ENCODE assay signal across 23 cellular contexts in the genomic region with DNA sequence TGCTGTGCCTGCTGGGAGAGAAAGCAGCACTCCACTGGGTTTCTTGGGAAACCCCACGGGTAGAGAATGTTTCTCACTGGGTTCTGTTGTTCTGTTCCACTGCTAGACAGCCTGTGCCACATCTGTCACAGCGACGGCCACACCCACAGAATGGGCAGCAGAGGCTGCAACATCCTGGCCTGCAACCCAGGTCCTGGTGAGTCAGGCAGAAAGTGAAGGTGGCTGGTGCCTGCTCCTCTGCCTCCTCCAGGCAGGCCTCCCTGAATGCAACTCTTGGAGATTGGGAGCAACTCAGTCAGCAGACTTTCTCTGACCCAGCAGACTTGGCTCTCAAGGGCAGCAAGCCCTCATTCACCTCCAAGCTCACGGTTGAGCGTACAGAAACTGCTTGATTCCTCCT. TPM values are rescaled to one million over a fixed set of nuclear protein-coding genes. Genes with fewer than 3 reads are reported as not detected.
DNase-seq lines count a peak whose midpoint lies in the region; FAIRE-seq and TF ChIP-seq lines count a peak whose summit lies in the region.
"Had no signal": no experiment of that assay in that cellular context is flagged by ENCODE, and none has a peak within 500 bp of the region (broad histone marks: within the 10 kb centered on the region; RNA-seq: fewer than 3 reads in every experiment).

No MANE protein-coding gene starts in this region.

- CTCF ChIA-PET in HEK293 (lab: Yijun Ruan, JAX), result interaction anchor here (1.1 to 4.2 kb wide), 2 partner anchors 11 to 207 kb away, joined by 3 to 15 read pairs; no protein-coding TSS in a partner anchor
- CTCF ChIA-PET in H1 (lab: Charles Lee; ENCODE audit: partially characterized antibody), result interaction anchor here (0.9 to 46.5 kb wide), 12 partner anchors 15 to 835 kb away, joined by 3 to 863 read pairs (median 4); partner anchors contain the start of genes CISH, MAPKAPK3, NPRL2 and RASSF1

- H3K9me3 ChIP-seq in HEK293 (ENCODE audit: control insufficient read depth, insufficient read depth, low read depth, low read length), result no peaks in the 10 kb centered on the region
- H3K9me3 ChIP-seq in H1 (ENCODE audit: insufficient read depth in 2 of 2, low read depth in 1 of 2, low read length in 1 of 2), result no peaks in the 10 kb centered on the region
- H3K9me3 ChIP-seq in H9 (ENCODE audit: control insufficient read depth, low read depth, low read length), result no peaks in the 10 kb centered on the region
- H3K9me3 ChIP-seq: heart left ventricle, psoas muscle, uterus had no signal

- H2BK15ac ChIP-seq in H1 (ENCODE audit: low read length) (peak overlapping the region; percentile 31; the same call in 1 of the 2 replicates), H9 (ENCODE audit: low read depth, low read length) (no peak overlapping the region)

- no peak overlapping the region for H3T11ph ChIP-seq in H9 (ENCODE audit: low read length)

- H3K27ac ChIP-seq in HEK293 (ENCODE audit: extremely low read depth, low read depth, low read length) (no peak overlapping the region), H1 (ENCODE audit: low read depth, low read length) (no peak overlapping the region), H9 (ENCODE audit: insufficient read length, low read depth, low read length) (no peak overlapping the region)
- H3K27ac ChIP-seq: heart left ventricle, psoas muscle, SK-N-MC, skin epidermis, uterus had no signal

- H3K27ac Mint-ChIP-seq in H9, result no peak overlapping the region; a peak in 1 of 7 replicates
- H3K27ac Mint-ChIP-seq: T-helper 2 cell treated with Interferon-gamma antibody and Interleukin-4, amounts not matched to agents 5 μg/mL and 100 μg/mL, for 36 hours had no signal

- H3K4me3 Mint-ChIP-seq in H9, result no peak overlapping the region
- H3K4me3 Mint-ChIP-seq: brain; T-helper 2 cell treated with Interferon-gamma antibody and Interleukin-4, amounts not matched to agents 5 μg/mL and 100 μg/mL, for 36 hours had no signal

- no peak overlapping the region for H2AK5ac ChIP-seq in H1 (ENCODE audit: low read depth, low read length)
- H2AK5ac ChIP-seq in H9 (ENCODE audit: insufficient read length, low read length), result no peak overlapping the region

- H3K23ac ChIP-seq in H1 (ENCODE audit: insufficient read length), result no peak overlapping the region
- H3K23ac ChIP-seq in H9 (ENCODE audit: insufficient read length, low read depth, low read length), result no peak overlapping the region

- H3K79me1 ChIP-seq in H1 (ENCODE audit: low read depth, low read length) (no peaks in the 10 kb centered on the region), H9 (ENCODE audit: insufficient read depth, low read depth, low read length, poor library complexity, severe bottlenecking) (no peaks in the 10 kb centered on the region)

- no peak overlapping the region for H4K91ac ChIP-seq in H1 (replicated peaks; ENCODE audit: insufficient read length, low read length)
- no peak overlapping the region for H4K91ac ChIP-seq in H9 (ENCODE audit: insufficient read length, low read depth, low read length)

- H3K79me2 ChIP-seq in H1 (ENCODE audit: control insufficient read depth in 1 of 2, insufficient read depth in 2 of 2, low read length in 2 of 2) (no peaks in the 10 kb centered on the region), H9 (ENCODE audit: insufficient read depth, low read length) (no peaks in the 10 kb centered on the region)

- H3K4me1 ChIP-seq in HEK293 (ENCODE audit: control insufficient read depth, insufficient read depth, low read length), result no peaks in the 10 kb centered on the region
- H3K4me1 ChIP-seq in H1 (replicated peaks in 1 of 4; ENCODE audit: control insufficient read depth in 3 of 4, insufficient read depth in 4 of 4, low read length in 3 of 4), result peaks cover 0 to 3% (median 2%) of the 10 kb centered on the region in 4 experiments; a peak in 4 of 7 replicates
- no peaks in the 10 kb centered on the region for H3K4me1 ChIP-seq in H9 (ENCODE audit: insufficient read depth, low read length)
- H3K4me1 ChIP-seq: uterus had no signal

- H2BK5ac ChIP-seq in H1 (ENCODE audit: low read depth, low read length), result no peak overlapping the region
- no peak overlapping the region for H2BK5ac ChIP-seq in H9 (ENCODE audit: insufficient read length, low read length)

- H4K5ac ChIP-seq in H1 (ENCODE audit: insufficient read length, low read depth, low read length) (no peak overlapping the region), H9 (ENCODE audit: insufficient read length, low read depth, low read length) (no peak overlapping the region)

- TF ChIP-seq RAD21 in H1 (IDR thresholded peaks at IDR 0.05 in 1 of 2, conservative IDR thresholded peaks at IDR 0.05 in 1 of 2; ENCODE audit: low read depth in 2 of 2, low read length in 2 of 2), result no peak

- H4K20me1 ChIP-seq in H1 (replicated peaks in 1 of 2; ENCODE audit: control insufficient read depth in 1 of 2, insufficient read depth in 2 of 2, low read length in 2 of 2) (no peaks in the 10 kb centered on the region), H9 (ENCODE audit: control insufficient read depth, insufficient read depth, insufficient read length) (no peaks in the 10 kb centered on the region)

- peaks cover 0 to 3% (median 0%) of the 10 kb centered on the region in 4 experiments; a peak in 3 of 7 replicates for H3K27me3 ChIP-seq in H1 (replicated peaks in 1 of 4; ENCODE audit: control insufficient read depth in 3 of 4, extremely low read depth in 1 of 4, insufficient read depth in 3 of 4, low read length in 3 of 4)
- H3K27me3 ChIP-seq in H9 (ENCODE audit: insufficient read depth, low read length), result no peaks in the 10 kb centered on the region
- H3K27me3 ChIP-seq: heart left ventricle, uterus had no signal

- WGBS in H1 (ENCODE audit: extremely low coverage in 1 of 2, insufficient coverage in 1 of 2, insufficient read length in 1 of 2, insufficient replicate concordance in 2 of 2, low coverage in 1 of 2, low lambda C conversion rate in 2 of 2, missing lambda C conversion rate in 1 of 2), 2 experiments, result 79% methylated on average over 5 of the region's 5 CpGs; no CpG with 5 or more reads in 1 of the 2 experiments
- WGBS in H9 (ENCODE audit: extremely low coverage, insufficient read length, low lambda C conversion rate), result no CpG with 5 or more reads among the region's 5 CpGs

- H3K14ac ChIP-seq in H1 (ENCODE audit: insufficient read length) (no peak overlapping the region), H9 (ENCODE audit: insufficient read depth, low read length) (no peak overlapping the region)

- H3K56ac ChIP-seq in H1 (replicated peaks; ENCODE audit: insufficient read length, low read depth, low read length) (no peak overlapping the region), H9 (ENCODE audit: insufficient read length, low read depth, low read length) (no peak overlapping the region)

- H2BK120ac ChIP-seq in H1 (replicated peaks; ENCODE audit: low read depth, low read length) (no peak overlapping the region), H9 (ENCODE audit: low read depth, low read length, poor library complexity, severe bottlenecking) (no peak overlapping the region)

- DNase-seq in NK-92 treated with Interleukin-12 subunit alpha and Interleukin-12 subunit beta, amount 100 ng/mL, for 24 hours (lab: John Stamatoyannopoulos, UW), result peak; percentile 15
- no peak for DNase-seq in NK-92 (lab: John Stamatoyannopoulos, UW; ENCODE audit: unreplicated experiment)
- no peak for DNase-seq in H1 (ENCODE audit: low read depth in 1 of 2, low spot score in 2 of 2)
- no peak for DNase-seq in H9
- no peak for DNase-seq in DMS79 (lab: John Stamatoyannopoulos, UW)
- DNase-seq: 8988T; activated CD4-positive, CD25-positive, alpha-beta regulatory T cell; activated T-cell treated with anti-CD3 and anti-CD28 coated beads for 4 hours; EL; heart left ventricle; KG1; left ventricle myocardium superior; NCI-H1930; NCI-H446; psoas muscle; stimulated activated CD4-positive, alpha-beta T cell treated with anti-CD3 and anti-CD28 coated beads, Interleukin-4, amount 100 ng/mL, for 4 hours; substantia nigra; uterus had no signal

- H3K27me3 Mint-ChIP-seq in H9 (ENCODE audit: low read depth), result peaks cover 19% of the 10 kb centered on the region

- H3K4me2 ChIP-seq in H1 (ENCODE audit: insufficient read depth in 1 of 2, low read depth in 2 of 2, low read length in 2 of 2), result no peak overlapping the region
- H3K4me2 ChIP-seq in H9 (ENCODE audit: insufficient read depth, insufficient read length, low read length), result no peak overlapping the region

- H3K9ac ChIP-seq in H1 (replicated peaks in 1 of 4; ENCODE audit: extremely low read depth in 1 of 4, low read depth in 3 of 4, low read length in 3 of 4) (no peak overlapping the region), H9 (ENCODE audit: extremely low read depth, insufficient read length, low read length) (no peak overlapping the region)

- H3K18ac ChIP-seq in H1 (ENCODE audit: extremely low read depth, low read length) (no peak overlapping the region), H9 (ENCODE audit: insufficient read length, low read depth, low read length) (no peak overlapping the region)

- H3K36me3 ChIP-seq in HEK293 (ENCODE audit: control insufficient read depth in 2 of 2, insufficient read depth in 1 of 2, low read length in 2 of 2) (no peaks in the 10 kb centered on the region), H1 (ENCODE audit: control insufficient read depth in 2 of 4, insufficient read depth in 4 of 4, low read length in 3 of 4) (no peaks in the 10 kb centered on the region)
- H3K36me3 ChIP-seq: heart left ventricle, uterus had no signal

- H3K4me3 ChIP-seq in HEK293 (ENCODE audit: low read depth, low read length) (no peak overlapping the region), H1 (ENCODE audit: extremely low read depth in 1 of 4, insufficient read depth in 2 of 4, low read depth in 3 of 4, low read length in 4 of 4) (no peak overlapping the region)
- H3K4me3 ChIP-seq: heart left ventricle, psoas muscle, SK-N-MC, skin epidermis, uterus had no signal

- H3K23me2 ChIP-seq in H1 (ENCODE audit: low read depth, low read length) (no peaks in the 10 kb centered on the region), H9 (ENCODE audit: insufficient read length, low read depth, low read length, poor library complexity, severe bottlenecking) (no peaks in the 10 kb centered on the region)

- H3K9me3 Mint-ChIP-seq in H9, result no peaks in the 10 kb centered on the region
- H3K9me3 Mint-ChIP-seq: T-helper 2 cell treated with Interferon-gamma antibody and Interleukin-4, amounts not matched to agents 5 μg/mL and 100 μg/mL, for 36 hours had no signal

- H3K4ac ChIP-seq in H1 (replicated peaks; ENCODE audit: insufficient read length, low read depth, low read length), result no peak overlapping the region
- no peak overlapping the region for H3K4ac ChIP-seq in H9 (ENCODE audit: low read depth, low read length)

- FAIRE-seq in H1 (lab: Jason Lieb, UNC), result no peak

- TF ChIP-seq EP300 in H1 (IDR thresholded peaks at IDR 0.05; ENCODE audit: borderline replicate concordance in 1 of 2, low read depth in 2 of 2, low read length in 2 of 2), result no peak

- no peak overlapping the region for H2BK12ac ChIP-seq in H1 (ENCODE audit: low read depth, low read length)
- H2BK12ac ChIP-seq in H9 (ENCODE audit: insufficient read length, low read depth, low read length), result no peak overlapping the region

- POLR2A ChIA-PET in HEK293 (lab: Yijun Ruan, JAX), result no interaction called here
- POLR2A ChIA-PET in H1 (lab: Charles Lee; ENCODE audit: partially characterized antibody), result no interaction called here

- peaks cover 18 to 25% of the 10 kb centered on the region in 2 experiments for H3K4me1 Mint-ChIP-seq in H9

- TF ChIP-seq CTCF in HEK293 (tag by site-specific recombination; IDR thresholded peaks at IDR 0.05), result no peak
- no peak for TF ChIP-seq CTCF in H1 (IDR thresholded peaks at IDR 0.05; ENCODE audit: control extremely low read depth in 1 of 3, insufficient read depth in 1 of 3, low read depth in 1 of 3, low read length in 3 of 3)
- TF ChIP-seq CTCF in H9 (conservative IDR thresholded peaks at IDR 0.05), result no peak

- no peaks in the 10 kb centered on the region for H3K36me3 Mint-ChIP-seq in H9 (ENCODE audit: insufficient read depth in 1 of 3, low read depth in 3 of 3)
- H3K36me3 Mint-ChIP-seq: brain had no signal

- no peak overlapping the region for H4K8ac ChIP-seq in H1 (ENCODE audit: extremely low read depth, insufficient read depth, low read length)
- H4K8ac ChIP-seq in H9 (replicated peaks; ENCODE audit: insufficient read length, low read depth, low read length), result no peak overlapping the region

- no peak for TF ChIP-seq POLR2A in H1 (IDR thresholded peaks at IDR 0.05; ENCODE audit: control extremely low read depth in 1 of 2, low read depth in 2 of 2, low read length in 2 of 2)

- no peak overlapping the region for H2BK20ac ChIP-seq in H1 (ENCODE audit: low read length)
- H2BK20ac ChIP-seq in H9 (ENCODE audit: low read depth, low read length, poor library complexity, severe bottlenecking), result no peak overlapping the region

- H2AFZ ChIP-seq in H1 (ENCODE audit: low read length), result no peak overlapping the region
- H2AFZ ChIP-seq in H9 (ENCODE audit: low read length), result no peak overlapping the region

RNA-seq across cellular contexts. Expression of gene C3orf18, which starts 13.0 kb away (rescaled TPM):
- 7.5 and 8.2 TPM in 2 replicates for total RNA-seq in H1 (2021; fragmentation: NEBNext Ultra II Directional; extraction: Animal tissue kit (Norgen Biotek cat#: 25700))
- 15.0 and 21.9 TPM in 2 replicates for polyA plus RNA-seq in H1 (2011; rRNA removed)
- 15.7 TPM for polyA plus RNA-seq in H1 (2011; cell fraction: cytosol; rRNA removed)
- 25.8 TPM for polyA plus RNA-seq in H1 (2011; cell fraction: nucleus; rRNA removed)
- polyA plus RNA-seq in H1 (2012, experiment 1 of 2), result 7.4 to 15.9 TPM (median 11.4 TPM) in 4 replicates
- 6.3 TPM for polyA plus RNA-seq in H1 (2012, experiment 2 of 2)
- 4.8 TPM for polyA plus RNA-seq in H1 (2013, experiment 1 of 2)
- 3.9 TPM for polyA plus RNA-seq in H1 (2013, experiment 2 of 2)
- polyA minus RNA-seq in H1 (2011; rRNA and poly(A)+ RNA removed), result 12.0 and 13.5 TPM in 2 replicates
- polyA minus RNA-seq in H1 (2011; cell fraction: cytosol; rRNA and poly(A)+ RNA removed), result 5.3 TPM
- polyA minus RNA-seq in H1 (2011; cell fraction: nucleus; rRNA and poly(A)+ RNA removed), result 5.2 TPM
- total RNA-seq in H9 (2021), result 5.5 and 7.1 TPM in 2 replicates

RNA-seq across cellular contexts. Expression of gene HEMK1, which starts 14.8 kb away (rescaled TPM):
- 9.6 and 9.7 TPM in 2 replicates for total RNA-seq in H1 (2021; fragmentation: NEBNext Ultra II Directional; extraction: Animal tissue kit (Norgen Biotek cat#: 25700))
- polyA plus RNA-seq in H1 (2011; rRNA removed), result 10.6 and 13.4 TPM in 2 replicates
- polyA plus RNA-seq in H1 (2011; cell fraction: cytosol; rRNA removed), result 13.2 TPM
- 26.4 TPM for polyA plus RNA-seq in H1 (2011; cell fraction: nucleus; rRNA removed)
- polyA plus RNA-seq in H1 (2012, experiment 1 of 2), result 7.1 to 12.4 TPM (median 9.2 TPM) in 4 replicates
- 10.5 TPM for polyA plus RNA-seq in H1 (2012, experiment 2 of 2)
- 9.5 TPM for polyA plus RNA-seq in H1 (2013, experiment 1 of 2)
- 8.7 TPM for polyA plus RNA-seq in H1 (2013, experiment 2 of 2)
- 8.1 and 9.2 TPM in 2 replicates for polyA minus RNA-seq in H1 (2011; rRNA and poly(A)+ RNA removed)
- polyA minus RNA-seq in H1 (2011; cell fraction: cytosol; rRNA and poly(A)+ RNA removed), result 3.8 TPM
- polyA minus RNA-seq in H1 (2011; cell fraction: nucleus; rRNA and poly(A)+ RNA removed), result 18.3 TPM
- 11.6 and 12.5 TPM in 2 replicates for total RNA-seq in H9 (2021)

RNA-seq across cellular contexts. Expression of gene CACNA2D2, which starts 51.1 kb away (rescaled TPM):
- 14.0 and 14.1 TPM in 2 replicates for total RNA-seq in H1 (2021; fragmentation: NEBNext Ultra II Directional; extraction: Animal tissue kit (Norgen Biotek cat#: 25700))
- 24.9 and 25.0 TPM in 2 replicates for polyA plus RNA-seq in H1 (2011; rRNA removed)
- 14.3 TPM for polyA plus RNA-seq in H1 (2011; cell fraction: cytosol; rRNA removed)
- polyA plus RNA-seq in H1 (2011; cell fraction: nucleus; rRNA removed), result 43.9 TPM
- 16.0 to 28.5 TPM (median 22.8 TPM) in 4 replicates for polyA plus RNA-seq in H1 (2012, experiment 1 of 2)
- polyA plus RNA-seq in H1 (2012, experiment 2 of 2), result 13.3 TPM
- polyA plus RNA-seq in H1 (2013, experiment 1 of 2), result 16.1 TPM
- polyA plus RNA-seq in H1 (2013, experiment 2 of 2), result 13.8 TPM
- polyA minus RNA-seq in H1 (2011; rRNA and poly(A)+ RNA removed), result 16.8 and 18.9 TPM in 2 replicates
- 14.2 TPM for polyA minus RNA-seq in H1 (2011; cell fraction: cytosol; rRNA and poly(A)+ RNA removed)
- polyA minus RNA-seq in H1 (2011; cell fraction: nucleus; rRNA and poly(A)+ RNA removed), result 9.4 TPM
- total RNA-seq in H9 (2021), result 27.7 and 28.1 TPM in 2 replicates

RNA-seq across cellular contexts. Expression of gene CISH, which starts 57.0 kb away (rescaled TPM):
- 1.9 and 3.1 TPM in 2 replicates for total RNA-seq in H1 (2021; fragmentation: NEBNext Ultra II Directional; extraction: Animal tissue kit (Norgen Biotek cat#: 25700))
- polyA plus RNA-seq in H1 (2011; rRNA removed), result 2.2 and 3.0 TPM in 2 replicates
- 1.0 TPM for polyA plus RNA-seq in H1 (2011; cell fraction: cytosol; rRNA removed)
- 1.6 TPM for polyA plus RNA-seq in H1 (2011; cell fraction: nucleus; rRNA removed)
- 1.4 to 2.6 TPM (median 1.8 TPM) in 4 replicates for polyA plus RNA-seq in H1 (2012, experiment 1 of 2)
- polyA plus RNA-seq in H1 (2012, experiment 2 of 2), result 1.7 TPM
- 1.7 TPM for polyA plus RNA-seq in H1 (2013, experiment 1 of 2)
- 1.7 TPM for polyA plus RNA-seq in H1 (2013, experiment 2 of 2)
- polyA minus RNA-seq in H1 (2011; rRNA and poly(A)+ RNA removed), result 1.8 TPM in 2 replicates
- polyA minus RNA-seq in H1 (2011; cell fraction: cytosol; rRNA and poly(A)+ RNA removed), result 1.6 TPM
- 2.2 TPM for polyA minus RNA-seq in H1 (2011; cell fraction: nucleus; rRNA and poly(A)+ RNA removed)
- 1.7 and 2.2 TPM in 2 replicates for total RNA-seq in H9 (2021)
